In genomic region chr4:95108883-95109421, GRCh38 we compare ENCODE assay signal across 1 cellular context.
TF ChIP-seq lines count a peak whose summit lies in the region.

No MANE protein-coding gene starts in this region.

TF ChIP-seq in GM23338, 12 proteins besides CTCF, POLR2A, EP300 and RAD21 (continued from another document):
- TF ChIP-seq ZNF462 (CRISPR knock-in tag; IDR thresholded peaks at IDR 0.05): no peak
- TF ChIP-seq STAT1 (IDR thresholded peaks at IDR 0.05; ENCODE audit: unreplicated experiment): no peak
